In genomic region chr6:327538-328183, GRCh38 we compare ENCODE assay signal across 1 cellular context.
A peak's percentile ranks its signal among the peaks of the same experiment; 100 is the strongest.
TF ChIP-seq lines count a peak whose summit lies in the region.

No MANE protein-coding gene starts in this region.

TF ChIP-seq in HEK293, 187 proteins besides CTCF, POLR2A, EP300 and RAD21 (continued from another document):
- TF ChIP-seq, protein P1, sequence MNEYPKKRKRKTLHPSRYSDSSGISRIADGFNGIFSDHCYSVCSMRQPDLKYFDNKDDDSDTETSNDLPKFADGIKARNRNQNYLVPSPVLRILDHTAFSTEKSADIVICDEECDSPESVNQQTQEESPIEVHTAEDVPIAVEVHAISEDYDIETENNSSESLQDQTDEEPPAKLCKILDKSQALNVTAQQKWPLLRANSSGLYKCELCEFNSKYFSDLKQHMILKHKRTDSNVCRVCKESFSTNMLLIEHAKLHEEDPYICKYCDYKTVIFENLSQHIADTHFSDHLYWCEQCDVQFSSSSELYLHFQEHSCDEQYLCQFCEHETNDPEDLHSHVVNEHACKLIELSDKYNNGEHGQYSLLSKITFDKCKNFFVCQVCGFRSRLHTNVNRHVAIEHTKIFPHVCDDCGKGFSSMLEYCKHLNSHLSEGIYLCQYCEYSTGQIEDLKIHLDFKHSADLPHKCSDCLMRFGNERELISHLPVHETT (tag by site-specific recombination; IDR thresholded peaks at IDR 0.05): no peak
- TF ChIP-seq ZNF76 (tag by site-specific recombination; IDR thresholded peaks at IDR 0.05; ENCODE audit: borderline replicate concordance, low read depth): 0 out of 2 replicates have a peak, but pooled peaks have one; percentile 21
- 0 out of 2 replicates have a peak, but pooled peaks have one; percentile 8 for TF ChIP-seq ZNF138 (tag by site-specific recombination; IDR thresholded peaks at IDR 0.05; ENCODE audit: borderline replicate concordance)
- TF ChIP-seq YY2 (tag by site-specific recombination; IDR thresholded peaks at IDR 0.05): no peak
- TF ChIP-seq ZNF645 (tag by site-specific recombination; IDR thresholded peaks at IDR 0.05): no peak
- peak; percentile 32; the same call in 1 of the 2 replicates for TF ChIP-seq ZBTB17 (tag by site-specific recombination; IDR thresholded peaks at IDR 0.05)
